1 cellular context compared by ENCODE assay signal in genomic region chr20:54846948-54847347, GRCh38.
TF ChIP-seq lines count a peak whose summit lies in the region.

No MANE protein-coding gene starts in this region.

TF ChIP-seq in HepG2, 621 proteins besides CTCF, POLR2A, EP300 and RAD21 (continued from another document):
- TF ChIP-seq THAP9 (CRISPR knock-in tag; IDR thresholded peaks at IDR 0.05; ENCODE audit: borderline replicate concordance) (no peak), MAFK (conservative IDR thresholded peaks at IDR 0.05 in 1 of 2, IDR thresholded peaks at IDR 0.05 in 1 of 2; ENCODE audit: low read length in 2 of 2) (peak; percentile 60 to 61; a peak in 3 of 4 replicates), ZNF589 (CRISPR knock-in tag; conservative IDR thresholded peaks at IDR 0.05) (no peak), ZC3H4 (CRISPR knock-in tag; IDR thresholded peaks at IDR 0.05; ENCODE audit: borderline replicate concordance) (no peak), ZNF543 (CRISPR knock-in tag; IDR thresholded peaks at IDR 0.05) (no peak), JDP2 (CRISPR knock-in tag; IDR thresholded peaks at IDR 0.05; ENCODE audit: borderline replicate concordance) (no peak), ZNF766 (CRISPR knock-in tag; IDR thresholded peaks at IDR 0.05; ENCODE audit: borderline replicate concordance) (no peak), MLLT10 (CRISPR knock-in tag; IDR thresholded peaks at IDR 0.05) (no peak), SP4 (CRISPR knock-in tag; IDR thresholded peaks at IDR 0.05) (no peak), SRSF9 (IDR thresholded peaks at IDR 0.05; ENCODE audit: borderline replicate concordance, insufficient read depth, low read depth, low read length, poor library complexity, severe bottlenecking) (no peak)
